11 cellular contexts compared by ENCODE assay signal in the genomic region with DNA sequence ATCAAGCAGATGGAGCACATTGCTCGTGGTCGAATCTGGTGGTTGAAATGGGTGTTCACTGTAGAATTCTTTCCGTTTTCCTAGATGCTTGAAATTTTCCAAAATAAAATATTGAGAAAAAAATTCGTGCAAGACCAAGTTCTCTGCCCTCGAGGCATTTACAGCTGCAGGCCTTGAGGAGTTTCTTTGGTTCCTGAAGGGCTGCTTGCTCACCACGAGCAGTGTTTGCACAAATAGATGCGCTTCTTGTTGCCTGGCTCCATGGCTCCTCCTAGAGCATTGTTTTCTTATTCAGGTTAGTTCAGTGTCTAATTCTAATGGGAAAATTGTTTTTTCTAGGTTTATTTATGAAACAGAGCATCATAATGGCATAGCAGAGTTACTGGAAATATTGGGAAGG.
DNase-seq lines count a peak whose midpoint lies in the region; ATAC-seq, FAIRE-seq and TF ChIP-seq lines count a peak whose summit lies in the region.
"Had no signal": no experiment of that assay in that cellular context is flagged by ENCODE, and none has a peak within 500 bp of the region (broad histone marks: within the 10 kb centered on the region; RNA-seq: fewer than 3 reads in every experiment).

No MANE protein-coding gene starts in this region.

- no peak overlapping the region for H3K23ac ChIP-seq in mesenchymal stem cell (ENCODE audit: low read length in 2 of 2)

- no peak for FAIRE-seq in GM12878 (lab: Jason Lieb, UNC)

- H2BK5ac ChIP-seq in mesenchymal stem cell (ENCODE audit: low read depth, low read length, poor library complexity, severe bottlenecking), result no peak overlapping the region

- H3K9me3 Mint-ChIP-seq in CD4-positive, alpha-beta memory T cell, result no peaks in the 10 kb centered on the region
- H3K9me3 Mint-ChIP-seq: neural crest cell had no signal

- whole genome bisulfite sequencing in GM12878 (ENCODE audit: insufficient coverage, insufficient replicate concordance, low lambda C conversion rate, missing lambda C conversion rate), result 79% methylated on average over 7 of the region's 7 CpGs
- WGBS in mesenchymal stem cell, result 98% methylated on average over 7 of the region's 7 CpGs

- ATAC-seq in GM12878, result no peak
- ATAC-seq: Right ventricle myocardium inferior had no signal

- H4K91ac ChIP-seq in mesenchymal stem cell (ENCODE audit: low read length), result no peak overlapping the region

- in situ Hi-C loops in GM12878 (cut with MboI), result no loop called here

- no peak overlapping the region for H3K18ac ChIP-seq in mesenchymal stem cell (ENCODE audit: low read depth in 1 of 2, low read length in 2 of 2)

- TSS peak; percentile 33 for BruUV-seq in GM12878 (replicated peaks; lab: Mats Ljungman, UMichigan)

- intact Hi-C loops in CD4-positive, alpha-beta memory T cell (cut with micrococcal nuclease), result no loop called here
- intact Hi-C loops in GM12878 (cut with micrococcal nuclease; ENCODE audit: unreplicated experiment), result no loop called here

- no peaks in the 10 kb centered on the region for H3K4me1 ChIP-seq in CD4-positive, alpha-beta memory T cell (ENCODE audit: insufficient read depth, low read length)
- no peaks in the 10 kb centered on the region for H3K4me1 ChIP-seq in Karpas-422 (ENCODE audit: low read length)
- no peaks in the 10 kb centered on the region for H3K4me1 ChIP-seq in GM12878 (ENCODE audit: control insufficient read depth, insufficient read depth, low read length)
- H3K4me1 ChIP-seq in mesenchymal stem cell (ENCODE audit: control insufficient read depth, insufficient read depth, low read depth, low read length), result peaks cover 2% of the 10 kb centered on the region

- no peak overlapping the region for H4K8ac ChIP-seq in mesenchymal stem cell (ENCODE audit: low read length)

- H3K9ac ChIP-seq in Karpas-422 (ENCODE audit: low read length) (no peak overlapping the region), GM12878 (ENCODE audit: control insufficient read depth, insufficient read depth, low read length) (no peak overlapping the region), mesenchymal stem cell (ENCODE audit: low read length) (no peak overlapping the region)

- H2BK15ac ChIP-seq in mesenchymal stem cell (ENCODE audit: low read depth, poor library complexity, severe bottlenecking), result no peak overlapping the region

- no peak for TF ChIP-seq POLR2A in GM12878 (IDR thresholded peaks at IDR 0.05; ENCODE audit: low read depth, low read length)

- no peak overlapping the region for H3K4me3 Mint-ChIP-seq in CD4-positive, alpha-beta memory T cell
- H3K4me3 Mint-ChIP-seq: neural crest cell had no signal

- no peak overlapping the region for H2BK120ac ChIP-seq in mesenchymal stem cell (ENCODE audit: low read depth, low read length)

- RAD21 ChIA-PET in GM12878 (lab: Charles Lee; ENCODE audit: unreplicated experiment), result interaction anchor here (1.2 kb wide), 1 partner anchor 119 kb away, joined by 4 read pairs; no protein-coding TSS in a partner anchor

- H3K4ac ChIP-seq in mesenchymal stem cell (ENCODE audit: low read depth in 1 of 2, low read length in 2 of 2), result no peak overlapping the region

- peaks cover 0 to 2% (median under 1%) of the 10 kb centered on the region in 4 donors for H3K4me1 Mint-ChIP-seq in CD4-positive, alpha-beta memory T cell
- H3K4me1 Mint-ChIP-seq: neural crest cell had no signal

- peaks cover 81% of the 10 kb centered on the region for H3K36me3 ChIP-seq in CD4-positive, alpha-beta memory T cell (ENCODE audit: insufficient read depth, low read length)
- peaks cover 28% of the 10 kb centered on the region for H3K36me3 ChIP-seq in Karpas-422 (ENCODE audit: insufficient read depth, low read length)
- peaks cover 13% of the 10 kb centered on the region in 2 experiments for H3K36me3 ChIP-seq in GM12878 (ENCODE audit: control insufficient read depth in 2 of 2, insufficient read depth in 2 of 2, low read length in 1 of 2)
- peaks cover 50 to 82% of the 10 kb centered on the region in 2 experiments for H3K36me3 ChIP-seq in mesenchymal stem cell (ENCODE audit: control insufficient read depth in 1 of 2, insufficient read depth in 2 of 2, low read depth in 1 of 2, low read length in 2 of 2)

- DNase-seq in CD4-positive, alpha-beta memory T cell, result no peak
- peak; percentile 55 for DNase-seq in Karpas-422
- no peak for DNase-seq in GM12878 (ENCODE audit: low read depth, low spot score)
- DNase-seq in mesenchymal stem cell, result peak; percentile 10
- DNase-seq in NCI-H748 (lab: John Stamatoyannopoulos, UW; ENCODE audit: unreplicated experiment), result no peak
- no peak for DNase-seq in NCI-H2107 (lab: John Stamatoyannopoulos, UW)
- no peak for DNase-seq in NCI-H2029 (lab: John Stamatoyannopoulos, UW)
- DNase-seq: stimulated activated CD4-positive, alpha-beta T cell treated with anti-CD3 and anti-CD28 coated beads, Interleukin-1b, Interleukin-23, amount 100 ng/mL, for 48 hours had no signal

- no peaks in the 10 kb centered on the region for H3K9me3 ChIP-seq in CD4-positive, alpha-beta memory T cell (ENCODE audit: control insufficient read depth in 1 of 2, low read length in 2 of 2)
- H3K9me3 ChIP-seq in Karpas-422 (ENCODE audit: low read length), result no peaks in the 10 kb centered on the region
- H3K9me3 ChIP-seq in GM12878 (replicated peaks; ENCODE audit: control insufficient read depth, insufficient read depth, low read length), result no peaks in the 10 kb centered on the region; the same call in 2 of the 3 replicates
- H3K9me3 ChIP-seq in mesenchymal stem cell (ENCODE audit: control insufficient read depth, low read length), result no peaks in the 10 kb centered on the region
- H3K9me3 ChIP-seq: thoracic aorta had no signal

- peak overlapping the region in 6 of 7 donors; percentile 21 to 81 (median 44) for H3K27ac Mint-ChIP-seq in CD4-positive, alpha-beta memory T cell

- POLR2A ChIA-PET in CD4-positive, alpha-beta memory T cell (lab: Charles Lee; ENCODE audit: partially characterized antibody), result no interaction called here
- POLR2A ChIA-PET in GM12878 (lab: Charles Lee), result interaction anchor here (0.7 kb wide), 1 partner anchor 100 kb away, joined by 4 read pairs; no protein-coding TSS in a partner anchor

- H3K27me3 ChIP-seq in CD4-positive, alpha-beta memory T cell (ENCODE audit: insufficient read depth, low read length), result no peaks in the 10 kb centered on the region
- H3K27me3 ChIP-seq in Karpas-422 (ENCODE audit: low read length), result no peaks in the 10 kb centered on the region
- H3K27me3 ChIP-seq in GM12878 (replicated peaks in 1 of 2; ENCODE audit: control insufficient read depth in 2 of 2, insufficient read depth in 2 of 2, low read length in 1 of 2), result no peaks in the 10 kb centered on the region
- no peaks in the 10 kb centered on the region for H3K27me3 ChIP-seq in mesenchymal stem cell (ENCODE audit: control insufficient read depth in 1 of 2, insufficient read depth in 1 of 2, low read length in 2 of 2)

- no peak overlapping the region for H3K4me3 ChIP-seq in CD4-positive, alpha-beta memory T cell (ENCODE audit: low read length in 2 of 2)
- no peak overlapping the region for H3K4me3 ChIP-seq in Karpas-422 (ENCODE audit: low read length)
- H3K4me3 ChIP-seq in GM12878, result no peak overlapping the region
- H3K4me3 ChIP-seq in mesenchymal stem cell (ENCODE audit: insufficient read depth in 1 of 2, low read depth in 1 of 2, low read length in 2 of 2), result no peak overlapping the region
- H3K4me3 ChIP-seq: thoracic aorta had no signal

- H3K79me1 ChIP-seq in mesenchymal stem cell (replicated peaks; ENCODE audit: low read length, poor library complexity, severe bottlenecking), result peaks cover 26% of the 10 kb centered on the region

- H3K79me2 ChIP-seq in Karpas-422 (ENCODE audit: low read length) (no peaks in the 10 kb centered on the region), GM12878 (ENCODE audit: control insufficient read depth, insufficient read depth, low read length) (no peaks in the 10 kb centered on the region)

- no peaks in the 10 kb centered on the region for H3K27me3 Mint-ChIP-seq in CD4-positive, alpha-beta memory T cell

- SMC1A ChIA-PET in GM12878 (lab: Charles Lee; ENCODE audit: uncharacterized antibody, unreplicated experiment), result interaction anchor here (0.9 kb wide), 1 partner anchor 63 kb away, joined by 3 read pairs; no protein-coding TSS in a partner anchor

- H4K20me1 ChIP-seq in Karpas-422 (ENCODE audit: insufficient read depth, low read depth, low read length) (no peaks in the 10 kb centered on the region), GM12878 (ENCODE audit: control insufficient read depth, insufficient read depth) (no peaks in the 10 kb centered on the region)

- H2AFZ ChIP-seq in Karpas-422 (ENCODE audit: low read length) (no peak overlapping the region), GM12878 (ENCODE audit: control insufficient read depth, low read depth, low read length) (no peak overlapping the region), mesenchymal stem cell (ENCODE audit: low read depth, low read length) (no peak overlapping the region)

- H3K36me3 Mint-ChIP-seq in CD4-positive, alpha-beta memory T cell, result peaks cover 49 to 76% of the 10 kb centered on the region in 2 donors

- H3K4me2 ChIP-seq in Karpas-422 (ENCODE audit: low read depth, low read length, poor library complexity, severe bottlenecking), result no peak overlapping the region
- no peak overlapping the region for H3K4me2 ChIP-seq in GM12878 (ENCODE audit: control insufficient read depth, insufficient read depth)
- no peak overlapping the region for H3K4me2 ChIP-seq in mesenchymal stem cell (ENCODE audit: low read length, poor library complexity, severe bottlenecking)

- no peak overlapping the region for H2AK5ac ChIP-seq in mesenchymal stem cell (ENCODE audit: low read length, severe bottlenecking)

- TF ChIP-seq CTCF in GM12878 (IDR thresholded peaks at IDR 0.05 in 2 of 3, conservative IDR thresholded peaks at IDR 0.05 in 1 of 3; ENCODE audit: control insufficient read depth in 2 of 3, extremely low read depth in 1 of 3, insufficient read depth in 1 of 3, low read depth in 3 of 3, low read length in 3 of 3), result 0 out of 6 replicates have a peak, but pooled peaks of 2 of the 3 experiments have one; percentile 0 to 6

- H3K27ac ChIP-seq in CD4-positive, alpha-beta memory T cell (ENCODE audit: low read depth, low read length), result no peak overlapping the region
- no peak overlapping the region for H3K27ac ChIP-seq in Karpas-422 (ENCODE audit: low read length)
- H3K27ac ChIP-seq in GM12878 (ENCODE audit: control insufficient read depth, insufficient read depth), result no peak overlapping the region
- H3K27ac ChIP-seq in mesenchymal stem cell (ENCODE audit: low read length, poor library complexity, severe bottlenecking), result no peak overlapping the region
- H3K27ac ChIP-seq: thoracic aorta had no signal

- peak; percentile 48 for TF ChIP-seq RAD21 in GM12878 (IDR thresholded peaks at IDR 0.05; ENCODE audit: insufficient read depth, low read depth, low read length)

- no peaks in the 10 kb centered on the region for H3K9me2 ChIP-seq in Karpas-422 (replicated peaks; ENCODE audit: insufficient read depth, low read length)

- H3K14ac ChIP-seq in mesenchymal stem cell (ENCODE audit: low read length in 2 of 2), result no peak overlapping the region

- CTCF ChIA-PET in CD4-positive, alpha-beta memory T cell (lab: Charles Lee; ENCODE audit: partially characterized antibody), result interaction anchor here (1.2 to 1.3 kb wide), 2 partner anchors 23 to 119 kb away, joined by 3 read pairs; no protein-coding TSS in a partner anchor
- CTCF ChIA-PET in GM12878 (lab: Yijun Ruan, JAX), result interaction anchor here (1.5 kb wide), 1 partner anchor 119 kb away, joined by 4 read pairs; no protein-coding TSS in a partner anchor

- H2BK12ac ChIP-seq in mesenchymal stem cell (ENCODE audit: low read length in 2 of 2), result no peak overlapping the region

- no peak for TF ChIP-seq EP300 in GM12878 (IDR thresholded peaks at IDR 0.05; ENCODE audit: borderline replicate concordance in 1 of 2, control insufficient read depth in 1 of 2, low read depth in 2 of 2, low read length in 2 of 2)

Comparison
In these comparisons a context has a peak if more than half of its experiments do, and no peak if none do; other contexts are left out.
1. DNase-seq: peak in Karpas-422 (single experiment) and mesenchymal stem cell (single experiment); none in CD4-positive, alpha-beta memory T cell (0 of 5), GM12878 (single experiment), NCI-H748 (single experiment), NCI-H2107 (single experiment) and NCI-H2029 (single experiment).